2 cellular contexts compared by ENCODE assay signal in genomic region chr15:93030430-93031102, GRCh38.
TF ChIP-seq lines count a peak whose summit lies in the region.

No MANE protein-coding gene starts in this region.

TF ChIP-seq in IMR-90, 13 proteins besides CTCF, POLR2A, EP300 and RAD21:
- TF ChIP-seq SMC3 (IDR thresholded peaks at IDR 0.05; ENCODE audit: low read depth, low read length) (peak; percentile 66), FOS (IDR thresholded peaks at IDR 0.05; ENCODE audit: low read depth, low read length) (no peak)
TF ChIP-seq in IMR-90: peak in this region for 1.

TF ChIP-seq in SK-N-SH, 30 proteins besides CTCF, POLR2A, EP300 and RAD21 (continued from another document):
- TF ChIP-seq NFIC (IDR thresholded peaks at IDR 0.05; ENCODE audit: borderline replicate concordance): no peak
